ENCODE assay signal across 7 cellular contexts in the genomic region with DNA sequence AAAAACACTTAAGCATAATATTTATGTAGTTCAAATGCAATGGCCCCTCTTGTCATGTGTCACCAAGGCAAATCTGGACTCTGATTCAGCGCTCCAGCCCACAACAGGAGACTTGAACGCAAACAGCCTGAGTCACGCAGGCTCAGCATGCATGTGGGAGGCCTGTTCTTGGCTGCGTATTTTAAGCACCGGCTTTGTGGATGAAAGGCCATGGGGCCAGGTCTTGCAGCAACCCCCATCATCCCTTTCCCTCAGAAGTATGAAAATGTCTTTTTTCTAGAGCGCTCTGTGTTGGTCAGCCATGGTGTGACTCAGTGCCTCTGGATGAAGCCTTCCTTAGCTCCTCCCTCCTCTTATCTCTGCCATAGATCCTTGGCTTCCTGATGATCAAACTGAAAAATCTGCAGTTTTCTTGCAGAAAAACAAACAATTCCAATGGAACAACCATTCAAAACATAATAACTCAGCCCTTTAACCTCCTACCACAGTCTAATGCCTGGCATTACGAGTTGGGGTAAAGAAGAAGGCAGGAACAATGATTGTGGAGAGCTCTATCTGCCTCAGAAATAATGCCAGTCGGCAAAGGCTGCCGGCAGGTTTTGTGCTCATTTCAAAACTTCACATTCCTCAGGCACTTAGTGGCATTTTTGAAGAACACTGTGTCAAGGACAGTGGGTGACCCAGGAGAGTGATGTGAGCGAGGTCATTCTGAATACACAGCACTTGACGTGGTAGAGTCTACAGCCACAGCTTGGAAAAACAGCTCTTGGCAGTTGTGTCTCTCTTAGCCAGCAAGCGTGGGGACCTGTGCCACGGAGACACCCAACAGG.
DNase-seq lines count a peak whose midpoint lies in the region; ATAC-seq and TF ChIP-seq lines count a peak whose summit lies in the region.

No MANE protein-coding gene starts in this region.

- H3K27ac ChIP-seq in skeletal muscle tissue (ENCODE audit: low read depth, low read length) (peak overlapping the region; percentile 54), esophagus muscularis mucosa (replicated peaks in 1 of 4) (no peak overlapping the region)

- no peak for TF ChIP-seq POLR2A in esophagus muscularis mucosa (IDR thresholded peaks at IDR 0.05; ENCODE audit: low read depth)

- WGBS in esophagus muscularis mucosa = 90% methylated on average over 11 of the region's 13 CpGs

- H3K36me3 ChIP-seq in skeletal muscle tissue (ENCODE audit: control insufficient read depth in 3 of 3, insufficient read depth in 3 of 3, low read length in 3 of 3) = peaks cover 0 to 21% (median 12%) of the 10 kb centered on the region in 3 donors
- peaks cover 0 to 3% (median 0%) of the 10 kb centered on the region in 4 donors for H3K36me3 ChIP-seq in esophagus muscularis mucosa

- H3K4me1 ChIP-seq in skeletal muscle tissue (ENCODE audit: control insufficient read depth in 3 of 3, insufficient read depth in 3 of 3, low read length in 3 of 3) = peaks cover 15 to 35% (median 24%) of the 10 kb centered on the region in 3 donors
- peaks cover 0 to 12% (median 0%) of the 10 kb centered on the region in 4 donors for H3K4me1 ChIP-seq in esophagus muscularis mucosa

- TF ChIP-seq EP300 in esophagus muscularis mucosa (IDR thresholded peaks at IDR 0.05) = no peak

- intact Hi-C loops in esophagus muscularis mucosa (cut with DNase I) = no loop called here

- no peak overlapping the region for H3K9ac ChIP-seq in skeletal muscle tissue (ENCODE audit: low read depth in 1 of 3, low read length in 3 of 3)

- H3K9me3 ChIP-seq in skeletal muscle tissue (ENCODE audit: control insufficient read depth in 3 of 3, low read length in 3 of 3) (no peaks in the 10 kb centered on the region), esophagus muscularis mucosa (no peaks in the 10 kb centered on the region)

- TF ChIP-seq CTCF in WI38 (IDR thresholded peaks at IDR 0.05; ENCODE audit: low read depth, low read length) (no peak), fibroblast of villous mesenchyme (IDR thresholded peaks at IDR 0.05; ENCODE audit: insufficient read depth, low read depth, low read length) (no peak), esophagus muscularis mucosa (IDR thresholded peaks at IDR 0.05) (no peak)

- ATAC-seq in HG02759 (IDR thresholded peaks at IDR 0.05; ENCODE audit: unreplicated experiment) = no peak
- no peak for ATAC-seq in GM19023 (IDR thresholded peaks at IDR 0.05; ENCODE audit: unreplicated experiment)

- no peaks in the 10 kb centered on the region for H3K27me3 ChIP-seq in skeletal muscle tissue (ENCODE audit: control insufficient read depth in 3 of 3, insufficient read depth in 3 of 3, low read length in 3 of 3)
- no peaks in the 10 kb centered on the region for H3K27me3 ChIP-seq in esophagus muscularis mucosa

- DNase-seq in HT1080 (ENCODE audit: low read depth) (peak; percentile 99), fibroblast of villous mesenchyme (ENCODE audit: low read depth) (peak; percentile 100), esophagus muscularis mucosa (ENCODE audit: extremely low spot score) (no peak)

- H3K4me3 ChIP-seq in WI38 (ENCODE audit: low read depth, low read length) (peak overlapping the region; percentile 41), fibroblast of villous mesenchyme (ENCODE audit: low read depth, low read length) (peak overlapping the region; percentile 47), skeletal muscle tissue (ENCODE audit: low read length in 3 of 3) (no peak overlapping the region), esophagus muscularis mucosa (no peak overlapping the region)

Comparison
In these comparisons a context has a peak if more than half of its experiments do, and no peak if none do; other contexts are left out.
1. H3K4me3 ChIP-seq: peak in WI38 (single experiment) and fibroblast of villous mesenchyme (single experiment); none in skeletal muscle tissue (0 of 3) and esophagus muscularis mucosa (0 of 4).